Comparison of ENCODE assay signal across 9 cellular contexts in the genomic region with DNA sequence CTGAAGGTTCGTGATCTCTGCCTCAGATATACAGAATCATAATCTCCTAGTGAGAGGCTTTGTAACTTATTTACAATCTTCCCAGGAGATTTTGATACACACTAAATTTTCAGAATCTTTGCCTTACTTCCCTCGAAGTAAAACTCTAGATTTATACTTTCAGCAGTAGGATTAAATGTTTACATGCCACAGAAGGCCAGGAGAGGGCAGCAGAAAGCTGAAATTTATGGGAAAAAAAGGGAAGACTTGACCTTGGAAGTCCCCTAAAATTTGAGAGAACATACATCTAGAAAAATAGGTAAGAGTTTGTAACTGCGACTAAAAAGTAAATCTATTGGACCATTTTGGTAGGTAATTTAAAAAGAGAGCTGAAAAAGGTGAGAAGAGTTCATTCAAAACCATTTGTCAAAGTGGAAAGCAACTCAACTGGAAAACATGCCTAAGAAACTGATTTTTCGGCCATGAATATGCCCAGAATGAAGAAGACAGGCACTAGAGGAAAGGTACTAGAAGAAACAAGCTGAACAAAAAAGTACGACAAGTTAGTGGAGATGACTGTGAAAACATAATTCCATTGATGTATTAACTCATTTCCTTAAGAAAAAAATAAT.
DNase-seq lines count a peak whose midpoint lies in the region; ATAC-seq and TF ChIP-seq lines count a peak whose summit lies in the region.
"Had no signal": no experiment of that assay in that cellular context is flagged by ENCODE, and none has a peak within 500 bp of the region (broad histone marks: within the 10 kb centered on the region; RNA-seq: fewer than 3 reads in every experiment).

No MANE protein-coding gene starts in this region.

- ATAC-seq in HG02678 (IDR thresholded peaks at IDR 0.05; ENCODE audit: unreplicated experiment), result no peak

- no peak overlapping the region for H3K27ac ChIP-seq in mammary epithelial cell (ENCODE audit: insufficient read depth, low read depth, low read length)
- H3K27ac ChIP-seq in right atrium auricular region, result no peak overlapping the region

- WGBS in mammary epithelial cell (ENCODE audit: low coverage, missing lambda C conversion rate), result 38% methylated on average over 5 of the region's 5 CpGs

- no peak overlapping the region for H3K9ac ChIP-seq in mammary epithelial cell (ENCODE audit: insufficient read depth, low read length)

- no TSS peak for BruUV-seq in mammary epithelial cell (replicated peaks; lab: Mats Ljungman, UMichigan)

- H3K4me1 ChIP-seq in mammary epithelial cell (ENCODE audit: insufficient read depth, low read length) (no peaks in the 10 kb centered on the region), right atrium auricular region (no peaks in the 10 kb centered on the region)

- H2AFZ ChIP-seq in mammary epithelial cell (ENCODE audit: low read depth, low read length), result no peak overlapping the region

- H3K27ac Mint-ChIP-seq in nephron, result no peak overlapping the region
- H3K27ac Mint-ChIP-seq: CD4-positive, CD25-positive, alpha-beta regulatory T cell had no signal

- H3K4me1 Mint-ChIP-seq in nephron, result no peaks in the 10 kb centered on the region
- H3K4me1 Mint-ChIP-seq: CD4-positive, CD25-positive, alpha-beta regulatory T cell had no signal

- intact Hi-C loops in mammary epithelial cell (cut with micrococcal nuclease), result loop anchor here (1.0 kb wide), 1 partner anchor 481 kb away; no protein-coding TSS in a partner anchor

- TF ChIP-seq CTCF in mammary epithelial cell (conservative IDR thresholded peaks at IDR 0.05 in 1 of 2, IDR thresholded peaks at IDR 0.05 in 1 of 2; ENCODE audit: extremely low read depth in 1 of 2, insufficient read depth in 1 of 2, low read depth in 1 of 2, low read length in 2 of 2) (peak in 1 of 2 donors; percentile 41), nephron (IDR thresholded peaks at IDR 0.05; ENCODE audit: unreplicated experiment in 3 of 3) (peak; percentile 68 to 87 (median 68)), right atrium auricular region (IDR thresholded peaks at IDR 0.05) (peak in 1 of 2 donors; percentile 66)

- H3K9me3 ChIP-seq in mammary epithelial cell (replicated peaks; ENCODE audit: insufficient read depth, low read length) (peaks cover 20% of the 10 kb centered on the region), right atrium auricular region (no peaks in the 10 kb centered on the region)

- H4K20me1 ChIP-seq in mammary epithelial cell (ENCODE audit: insufficient read depth, low read length), result no peaks in the 10 kb centered on the region

- H3K79me2 ChIP-seq in mammary epithelial cell (ENCODE audit: insufficient read depth, low read length), result no peaks in the 10 kb centered on the region

- H3K4me3 Mint-ChIP-seq in nephron, result no peak overlapping the region
- H3K4me3 Mint-ChIP-seq: CD4-positive, CD25-positive, alpha-beta regulatory T cell had no signal

- H3K36me3 ChIP-seq in mammary epithelial cell (ENCODE audit: insufficient read depth, low read length) (no peaks in the 10 kb centered on the region), right atrium auricular region (no peaks in the 10 kb centered on the region)

- peak; percentile 7 for DNase-seq in NCI-H2029 (lab: John Stamatoyannopoulos, UW)
- DNase-seq in NCI-H2029 treated with DMSO at 0.1 percent for 48 hours (lab: John Stamatoyannopoulos, UW), result no peak
- peak; percentile 23 for DNase-seq in NCI-H1694 (lab: John Stamatoyannopoulos, UW)
- DNase-seq in mammary epithelial cell, result peak; percentile 1
- DNase-seq in cerebellum (ENCODE audit: low spot score), result no peak
- DNase-seq in right atrium auricular region (ENCODE audit: low spot score), result no peak
- DNase-seq: CD4-positive, CD25-positive, alpha-beta regulatory T cell had no signal

- H3K4me2 ChIP-seq in mammary epithelial cell (ENCODE audit: insufficient read depth, low read depth, low read length), result no peak overlapping the region

- no peaks in the 10 kb centered on the region for H3K36me3 Mint-ChIP-seq in nephron (ENCODE audit: low read depth)
- H3K36me3 Mint-ChIP-seq: CD4-positive, CD25-positive, alpha-beta regulatory T cell had no signal

- no peaks in the 10 kb centered on the region for H3K27me3 Mint-ChIP-seq in nephron (ENCODE audit: low read depth)
- H3K27me3 Mint-ChIP-seq: CD4-positive, CD25-positive, alpha-beta regulatory T cell had no signal

- in situ Hi-C loops in mammary epithelial cell (cut with MboI; ENCODE audit: low sequenced_read_pairs in 2 of 2), result loop anchor here in 1 of 2 donors (25.0 kb wide), 1 partner anchor 470 kb away; no protein-coding TSS in a partner anchor

- dilution Hi-C loops in mammary epithelial cell (cut with HindIII; ENCODE audit: low sequenced_read_pairs), result no loop called here

- CTCF ChIA-PET in mammary epithelial cell (lab: Charles Lee; ENCODE audit: low non-redundant PET), result interaction anchor here (0.6 kb wide), 1 partner anchor 572 kb away, joined by 3 read pairs; no protein-coding TSS in a partner anchor

- no peaks in the 10 kb centered on the region for H3K27me3 ChIP-seq in mammary epithelial cell (ENCODE audit: insufficient read depth, low read length)
- H3K27me3 ChIP-seq in right atrium auricular region, result no peaks in the 10 kb centered on the region

- H3K4me3 ChIP-seq in mammary epithelial cell (replicated peaks in 1 of 3; ENCODE audit: insufficient read depth in 1 of 3, low read depth in 2 of 3, low read length in 3 of 3) (no peak overlapping the region), right atrium auricular region (no peak overlapping the region)

- H3K9me3 Mint-ChIP-seq in nephron, result no peaks in the 10 kb centered on the region

Comparison
In these comparisons a context has a peak if more than half of its experiments do, and no peak if none do; other contexts are left out.
1. DNase-seq: peak in NCI-H2029 (single experiment), NCI-H1694 (single experiment) and mammary epithelial cell (single experiment); none in NCI-H2029 treated with DMSO at 0.1 percent for 48 hours (single experiment), cerebellum (single experiment) and right atrium auricular region (single experiment).